Comparison of ENCODE assay signal across 14 cellular contexts in the genomic region with DNA sequence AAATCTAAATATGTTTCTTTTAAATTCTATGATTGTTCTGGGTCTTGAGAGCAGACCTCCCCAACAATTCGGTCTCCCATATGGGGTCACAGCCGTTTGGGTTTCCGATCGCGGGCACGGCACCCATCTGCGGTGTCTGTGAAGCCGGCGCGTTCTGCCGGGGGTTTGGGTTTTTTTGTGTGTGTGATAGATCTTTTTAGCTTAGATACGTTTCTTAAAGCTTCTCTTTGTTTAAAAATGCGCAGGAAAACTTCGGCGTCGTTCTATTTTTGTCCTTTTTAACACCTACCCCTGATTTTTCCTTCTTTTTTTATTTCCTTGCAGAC. TPM values are rescaled to one million over a fixed set of nuclear protein-coding genes. Genes with fewer than 3 reads are reported as not detected.
DNase-seq lines count a peak whose midpoint lies in the region; ATAC-seq, FAIRE-seq and TF ChIP-seq lines count a peak whose summit lies in the region.
"Had no signal": no experiment of that assay in that cellular context is flagged by ENCODE, and none has a peak within 500 bp of the region (broad histone marks: within the 10 kb centered on the region; RNA-seq: fewer than 3 reads in every experiment).

No MANE protein-coding gene starts in this region.

- no peaks in the 10 kb centered on the region for H3K36me3 ChIP-seq in mammary epithelial cell (ENCODE audit: insufficient read depth, low read length)
- no peaks in the 10 kb centered on the region for H3K36me3 ChIP-seq in pancreas
- H3K36me3 ChIP-seq: heart right ventricle had no signal

- H3K4me2 ChIP-seq in mammary epithelial cell (ENCODE audit: insufficient read depth, low read depth, low read length) = no peak overlapping the region

- H3K4me3 Mint-ChIP-seq in MCF 10A (ENCODE audit: unreplicated experiment) = no peak overlapping the region
- H3K4me3 Mint-ChIP-seq in naive thymus-derived CD8-positive, alpha-beta T cell = peak overlapping the region in 7 of 10 donors; percentile 15 to 82 (median 71)
- H3K4me3 Mint-ChIP-seq in stimulated activated naive B cell treated with anti-CD40 and anti-IgM and Interleukin-4, amounts not matched to agents 10 μg/mL and 1 μg/mL and 100 μg/mL, for 72 hours = no peak overlapping the region

- peaks cover 32% of the 10 kb centered on the region for H3K4me1 Mint-ChIP-seq in MCF 10A (ENCODE audit: insufficient read depth, unreplicated experiment)
- H3K4me1 Mint-ChIP-seq in naive thymus-derived CD8-positive, alpha-beta T cell = peaks cover 35 to 83% (median 71%) of the 10 kb centered on the region in 4 donors
- H3K4me1 Mint-ChIP-seq in stimulated activated naive B cell treated with anti-CD40 and anti-IgM and Interleukin-4, amounts not matched to agents 10 μg/mL and 1 μg/mL and 100 μg/mL, for 72 hours = peaks cover 49 to 66% of the 10 kb centered on the region in 2 donors

- in situ Hi-C loops in mammary epithelial cell (cut with MboI; ENCODE audit: low sequenced_read_pairs in 2 of 2) = no loop called here

- H3K36me3 Mint-ChIP-seq in MCF 10A (ENCODE audit: insufficient read depth, unreplicated experiment) = peaks cover 14% of the 10 kb centered on the region
- H3K36me3 Mint-ChIP-seq in naive thymus-derived CD8-positive, alpha-beta T cell = no peaks in the 10 kb centered on the region
- peaks cover 25 to 29% of the 10 kb centered on the region in 2 donors for H3K36me3 Mint-ChIP-seq in stimulated activated naive B cell treated with anti-CD40 and anti-IgM and Interleukin-4, amounts not matched to agents 10 μg/mL and 1 μg/mL and 100 μg/mL, for 72 hours

- H3K27ac Mint-ChIP-seq in MCF 10A (ENCODE audit: low read depth, unreplicated experiment) = peak overlapping the region; percentile 95
- H3K27ac Mint-ChIP-seq in naive thymus-derived CD8-positive, alpha-beta T cell = peak overlapping the region in 9 of 10 donors; percentile 83 to 96 (median 90)
- H3K27ac Mint-ChIP-seq in stimulated activated naive B cell treated with anti-CD40 and anti-IgM and Interleukin-4, amounts not matched to agents 10 μg/mL and 1 μg/mL and 100 μg/mL, for 72 hours = no peak overlapping the region

- H3K27me3 ChIP-seq in mammary epithelial cell (ENCODE audit: insufficient read depth, low read length) (no peaks in the 10 kb centered on the region), pancreas (no peaks in the 10 kb centered on the region)
- H3K27me3 ChIP-seq: heart right ventricle, testis had no signal

- H3K4me1 ChIP-seq in mammary epithelial cell (ENCODE audit: insufficient read depth, low read length) = peaks cover 28% of the 10 kb centered on the region
- H3K4me1 ChIP-seq in pancreas = peaks cover 0 to 14% (median 3%) of the 10 kb centered on the region in 3 donors
- H3K4me1 ChIP-seq: testis had no signal

- dilution Hi-C loops in mammary epithelial cell (cut with HindIII; ENCODE audit: low sequenced_read_pairs) = no loop called here

- TF ChIP-seq CTCF in MCF 10A (IDR thresholded peaks at IDR 0.05; ENCODE audit: unreplicated experiment) = no peak
- no peak for TF ChIP-seq CTCF in mammary epithelial cell (conservative IDR thresholded peaks at IDR 0.05 in 1 of 2, IDR thresholded peaks at IDR 0.05 in 1 of 2; ENCODE audit: extremely low read depth in 1 of 2, insufficient read depth in 1 of 2, low read depth in 1 of 2, low read length in 2 of 2)
- no peak for TF ChIP-seq CTCF in pancreas (IDR thresholded peaks at IDR 0.05)

- H4K20me1 ChIP-seq in mammary epithelial cell (ENCODE audit: insufficient read depth, low read length) = no peaks in the 10 kb centered on the region

- H3K79me2 ChIP-seq in mammary epithelial cell (ENCODE audit: insufficient read depth, low read length) = peaks cover 12% of the 10 kb centered on the region

- H3K9me3 ChIP-seq in mammary epithelial cell (replicated peaks; ENCODE audit: insufficient read depth, low read length) (no peaks in the 10 kb centered on the region), pancreas (no peaks in the 10 kb centered on the region)
- H3K9me3 ChIP-seq: heart right ventricle, testis had no signal

- H3K4me3 ChIP-seq in mammary epithelial cell (replicated peaks in 1 of 3; ENCODE audit: insufficient read depth in 1 of 3, low read depth in 2 of 3, low read length in 3 of 3) (no peak overlapping the region), pancreas (no peak overlapping the region)
- H3K4me3 ChIP-seq: heart right ventricle, testis had no signal

- no peaks in the 10 kb centered on the region for H3K27me3 Mint-ChIP-seq in MCF 10A (ENCODE audit: insufficient read depth, unreplicated experiment)
- no peaks in the 10 kb centered on the region for H3K27me3 Mint-ChIP-seq in naive thymus-derived CD8-positive, alpha-beta T cell
- no peaks in the 10 kb centered on the region for H3K27me3 Mint-ChIP-seq in stimulated activated naive B cell treated with anti-CD40 and anti-IgM and Interleukin-4, amounts not matched to agents 10 μg/mL and 1 μg/mL and 100 μg/mL, for 72 hours

- POLR2A ChIA-PET in MCF 10A (lab: Yijun Ruan, JAX) = interaction anchor here (0.8 kb wide), 1 partner anchor 43 kb away, joined by 3 read pairs; no protein-coding TSS in a partner anchor
- POLR2A ChIA-PET in naive thymus-derived CD8-positive, alpha-beta T cell (lab: Charles Lee) = interaction anchor here (0.7 to 5.0 kb wide), 7 partner anchors 15 to 226 kb away, joined by 3 to 58 read pairs (median 6); partner anchors contain the start of gene TBC1D14

- no peak for ATAC-seq in naive thymus-derived CD8-positive, alpha-beta T cell
- no peak for ATAC-seq in GM21717 (IDR thresholded peaks at IDR 0.05; ENCODE audit: unreplicated experiment)
- no peak for ATAC-seq in stimulated activated naive B cell treated with anti-CD40 and anti-IgM and Interleukin-4, amounts not matched to agents 10 μg/mL and 1 μg/mL and 100 μg/mL, for 72 hours (replicated peaks)
- no peak for ATAC-seq in pancreas

- H3K9me3 Mint-ChIP-seq in MCF 10A (ENCODE audit: unreplicated experiment) = no peaks in the 10 kb centered on the region
- no peaks in the 10 kb centered on the region for H3K9me3 Mint-ChIP-seq in naive thymus-derived CD8-positive, alpha-beta T cell
- no peaks in the 10 kb centered on the region for H3K9me3 Mint-ChIP-seq in stimulated activated naive B cell treated with anti-CD40 and anti-IgM and Interleukin-4, amounts not matched to agents 10 μg/mL and 1 μg/mL and 100 μg/mL, for 72 hours

- WGBS in mammary epithelial cell (ENCODE audit: low coverage, missing lambda C conversion rate) = 97% methylated on average over 16 of the region's 16 CpGs
- 85 to 92% methylated on average over 16 of the region's 16 CpGs for WGBS in pancreas, 2 donors

- CTCF ChIA-PET in MCF 10A (lab: Yijun Ruan, JAX) = interaction anchor here (1.4 kb wide), 1 partner anchor 39 kb away, joined by 3 read pairs; no protein-coding TSS in a partner anchor
- CTCF ChIA-PET in mammary epithelial cell (lab: Charles Lee; ENCODE audit: low non-redundant PET) = no interaction called here

- no peak overlapping the region for H3K9ac ChIP-seq in mammary epithelial cell (ENCODE audit: insufficient read depth, low read length)

- H3K27ac ChIP-seq in mammary epithelial cell (ENCODE audit: insufficient read depth, low read depth, low read length) (no peak overlapping the region), angular gyrus (ENCODE audit: low read depth, low read length) (peak overlapping the region; percentile 19), pancreas (peak overlapping the region in 2 of 4 donors; percentile 52 to 66)
- H3K27ac ChIP-seq: testis had no signal

- BruUV-seq in MCF 10A (replicated peaks; lab: Mats Ljungman, UMichigan) = no TSS peak
- BruUV-seq in mammary epithelial cell (replicated peaks; lab: Mats Ljungman, UMichigan) = no TSS peak

- intact Hi-C loops in MCF 10A (cut with micrococcal nuclease) = no loop called here
- intact Hi-C loops in mammary epithelial cell (cut with micrococcal nuclease) = no loop called here
- intact Hi-C loops in pancreas (cut with DNase I) = no loop called here

- H2AFZ ChIP-seq in mammary epithelial cell (ENCODE audit: low read depth, low read length) = no peak overlapping the region

- DNase-seq in MCF 10A (ENCODE audit: unreplicated experiment) (no peak), mammary epithelial cell (no peak), pancreas (no peak)
- DNase-seq in naive thymus-derived CD8-positive, alpha-beta T cell = peak in 1 of 10 donors; percentile 18
- no peak for DNase-seq in stimulated activated CD4-positive, alpha-beta T cell treated with anti-CD3 and anti-CD28 coated beads, Interleukin-4, amount 100 ng/mL, for 24 hours
- no peak for DNase-seq in stimulated activated naive B cell treated with anti-CD40 and anti-IgM and Interleukin-4, amounts not matched to agents 10 μg/mL and 1 μg/mL and 100 μg/mL, for 72 hours
- DNase-seq: activated CD4-positive, alpha-beta T cell treated with anti-CD3 and anti-CD28 coated beads, Interleukin-2, amount 50 U/mL, for 1 hour; DMS153; heart right ventricle; NCI-H82; testis had no signal

- FAIRE-seq in pancreas (lab: Jason Lieb, UNC) = no peak
- FAIRE-seq: HTR-8/SVneo had no signal

RNA-seq across cellular contexts. Expression of gene TBC1D14, which starts 34.2 kb away (rescaled TPM):
- total RNA-seq in MCF 10A (2022) = 52.6 and 55.1 TPM in 2 replicates
- 10 to 100 TPM; 62.9 to 89.5 TPM for total RNA-seq in mammary epithelial cell
- polyA plus RNA-seq in mammary epithelial cell = 44.2 TPM
- 51.9 TPM for polyA minus RNA-seq in mammary epithelial cell
- total RNA-seq in naive thymus-derived CD8-positive, alpha-beta T cell = 10 to 100 TPM; 77.3 to 78.2 TPM
- polyA plus RNA-seq in naive thymus-derived CD8-positive, alpha-beta T cell = 10 to 100 TPM; 34.8 to 47.0 (median 36.7) TPM
- 10 to 100 TPM; 11.6 to 23.9 (median 15.2) TPM for total RNA-seq in pancreas
- 10 to 100 TPM in 1 of 2 donors, 1 to 10 TPM in 1; 8.9 to 16.2 TPM for polyA plus RNA-seq in pancreas

Comparison
In these comparisons a context has a peak if more than half of its experiments do, and no peak if none do; other contexts are left out.
1. H3K4me3 Mint-ChIP-seq: peak in naive thymus-derived CD8-positive, alpha-beta T cell (7 of 10); none in MCF 10A (single experiment) and stimulated activated naive B cell treated with anti-CD40 and anti-IgM and Interleukin-4, amounts not matched to agents 10 μg/mL and 1 μg/mL and 100 μg/mL, for 72 hours (0 of 2).